Comparison of ENCODE assay signal across 8 cellular contexts in genomic region chr1:244918422-244919319, GRCh38. TPM values are rescaled to one million over a fixed set of nuclear protein-coding genes. Genes with fewer than 3 reads are reported as not detected.
DNase-seq lines count a peak whose midpoint lies in the region; ATAC-seq and TF ChIP-seq lines count a peak whose summit lies in the region.

No MANE protein-coding gene starts in this region.

- H3K9me3 ChIP-seq in HAP-1 (no peaks in the 10 kb centered on the region), left lung (no peaks in the 10 kb centered on the region)

- no peaks in the 10 kb centered on the region for H3K9me3 Mint-ChIP-seq in central memory CD8-positive, alpha-beta T cell

- H3K36me3 ChIP-seq in HAP-1 (replicated peaks): no peaks in the 10 kb centered on the region
- H3K36me3 ChIP-seq in left lung: no peaks in the 10 kb centered on the region

- DNase-seq in EH (ENCODE audit: low read depth) (peak; percentile 35), HAP-1 (ENCODE audit: low spot score in 2 of 2) (peak; percentile 21 to 43), NCI-H1105 treated with DMSO at 0.1 percent for 48 hours (lab: John Stamatoyannopoulos, UW) (peak; percentile 12), left lung (peak; percentile 43 to 86), mesenteric fat pad (ENCODE audit: low spot score) (no peak)
- DNase-seq in activated CD4-positive, alpha-beta T cell treated with anti-CD3 and anti-CD28 coated beads for 1 hour: peak; percentile 67
- DNase-seq in central memory CD8-positive, alpha-beta T cell (ENCODE audit: low spot score in 2 of 2): peak; percentile 30 to 58
- DNase-seq in stimulated activated CD4-positive, alpha-beta T cell treated with anti-CD3 and anti-CD28 coated beads, Interleukin-2, amount 100 ng/mL, for 48 hours: peak; percentile 17 to 33

- peaks cover 17% of the 10 kb centered on the region for H3K4me1 Mint-ChIP-seq in central memory CD8-positive, alpha-beta T cell

- peak overlapping the region; percentile 88 for H3K4me3 Mint-ChIP-seq in central memory CD8-positive, alpha-beta T cell

- no peak overlapping the region for H3K27ac ChIP-seq in left lung

- no peaks in the 10 kb centered on the region for H3K27me3 ChIP-seq in HAP-1 (ENCODE audit: low read depth)
- peaks cover 0 to 6% of the 10 kb centered on the region in 2 donors for H3K27me3 ChIP-seq in left lung

- H3K4me3 ChIP-seq in HAP-1 (peak overlapping the region; percentile 30), left lung (peak overlapping the region; percentile 36 to 53)

- intact Hi-C loops in left lung (cut with DNase I): no loop called here

- TF ChIP-seq CTCF in left lung (IDR thresholded peaks at IDR 0.05): no peak

- H3K4me1 ChIP-seq in HAP-1 (peaks cover 3% of the 10 kb centered on the region; the same call in 1 of the 2 replicates), left lung (peaks cover 0 to 10% of the 10 kb centered on the region in 2 donors)

- in situ Hi-C loops in HAP-1 (cut with MboI; ENCODE audit: low sequenced_read_pairs): no loop called here

- peak; percentile 97 for ATAC-seq in central memory CD8-positive, alpha-beta T cell (replicated peaks; ENCODE audit: extremely low read depth, poor library complexity, severe bottlenecking)
- peak; percentile 95 for ATAC-seq in left lung

- H3K27ac Mint-ChIP-seq in central memory CD8-positive, alpha-beta T cell (ENCODE audit: low read depth): peak overlapping the region; percentile 78

- peaks cover 5% of the 10 kb centered on the region for H3K36me3 Mint-ChIP-seq in central memory CD8-positive, alpha-beta T cell (ENCODE audit: insufficient read depth)

- peaks cover 15% of the 10 kb centered on the region for H3K27me3 Mint-ChIP-seq in central memory CD8-positive, alpha-beta T cell

RNA-seq across cellular contexts. Expression of gene HNRNPU, which starts 54.3 kb away (rescaled TPM):
- total RNA-seq in left lung: 100 to 1,000 TPM; 248 to 263 TPM
- 284 TPM for total RNA-seq in mesenteric fat pad
